In the genomic region with DNA sequence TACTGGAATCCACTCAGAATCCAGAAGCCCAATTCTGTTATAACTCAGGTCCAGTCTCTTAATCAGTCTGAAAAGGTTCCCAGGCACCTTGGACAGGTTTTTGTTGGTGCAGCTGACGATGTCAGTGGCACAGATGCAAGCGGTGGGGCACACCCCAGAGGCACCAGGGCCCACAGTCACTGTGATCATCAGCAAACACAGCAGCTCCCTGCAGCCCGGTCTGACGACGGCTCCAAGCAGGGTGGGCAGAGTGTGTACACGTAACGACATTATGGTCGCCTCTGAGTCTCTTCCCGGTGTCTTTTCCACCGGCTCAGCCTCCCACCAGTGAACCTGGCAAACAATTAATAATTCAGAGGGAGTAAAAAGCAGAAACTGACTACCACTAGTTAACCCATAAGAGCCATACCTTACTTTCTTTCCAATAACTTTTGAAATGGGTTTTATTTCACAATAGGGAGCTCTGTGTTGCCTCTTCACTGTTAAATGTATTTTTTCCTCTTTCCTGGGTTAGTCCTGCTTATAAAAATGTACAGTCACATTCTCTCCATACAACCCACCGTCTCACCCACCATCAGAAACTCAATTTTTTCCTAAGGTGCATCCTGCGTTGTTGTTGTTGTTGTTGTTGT, we compare ENCODE assay signal across 8 cellular contexts. TPM values are rescaled to one million over a fixed set of nuclear protein-coding genes. Genes with fewer than 3 reads are reported as not detected.
DNase-seq lines count a peak whose midpoint lies in the region; ATAC-seq, FAIRE-seq and TF ChIP-seq lines count a peak whose summit lies in the region.

No MANE protein-coding gene starts in this region.

- 2 to 5% (median 3%) methylated on average over 12 of the region's 12 CpGs for WGBS in small intestine, 3 donors

- peaks cover 69% of the 10 kb centered on the region for H3K4me1 Mint-ChIP-seq in activated naive CD8-positive, alpha-beta T cell treated with anti-CD3 and anti-CD28 coated beads for 36 hours

- H3K9me3 ChIP-seq in ES-I3 (ENCODE audit: control insufficient read depth, insufficient read depth, low read length) (no peaks in the 10 kb centered on the region), OCI-LY3 (ENCODE audit: insufficient read depth, low read length) (no peaks in the 10 kb centered on the region), iPS-15b (ENCODE audit: control insufficient read depth, insufficient read depth, low read length) (no peaks in the 10 kb centered on the region), small intestine (ENCODE audit: control insufficient read depth, low read depth) (no peaks in the 10 kb centered on the region)

- no peak for FAIRE-seq in small intestine (lab: Jason Lieb, UNC)

- H3K36me3 ChIP-seq in ES-I3 (ENCODE audit: insufficient read depth, low read length): no peaks in the 10 kb centered on the region
- H3K36me3 ChIP-seq in OCI-LY3 (replicated peaks; ENCODE audit: low read depth, low read length): peaks cover 29% of the 10 kb centered on the region
- H3K36me3 ChIP-seq in iPS-15b (ENCODE audit: control insufficient read depth, insufficient read depth, low read length): no peaks in the 10 kb centered on the region
- no peaks in the 10 kb centered on the region for H3K36me3 ChIP-seq in small intestine (ENCODE audit: control insufficient read depth in 2 of 2, insufficient read depth in 2 of 2, low read length in 2 of 2)

- H3K27me3 ChIP-seq in OCI-LY3 (ENCODE audit: low read depth, low read length): no peaks in the 10 kb centered on the region
- peaks cover 38% of the 10 kb centered on the region for H3K27me3 ChIP-seq in iPS-15b (ENCODE audit: control insufficient read depth, insufficient read depth, low read length)
- H3K27me3 ChIP-seq in small intestine (ENCODE audit: control insufficient read depth in 2 of 2, insufficient read depth in 2 of 2, low read length in 2 of 2): no peaks in the 10 kb centered on the region

- no peak for TF ChIP-seq CTCF in OCI-LY3 (IDR thresholded peaks at IDR 0.05; ENCODE audit: low read depth, low read length)

- peak overlapping the region; percentile 48; the same call in 1 of the 2 replicates for H2AFZ ChIP-seq in OCI-LY3 (ENCODE audit: low read depth, low read length)

- peaks cover 37% of the 10 kb centered on the region for H3K79me2 ChIP-seq in OCI-LY3 (ENCODE audit: low read length)

- H3K27ac ChIP-seq in OCI-LY3 (ENCODE audit: low read length): peak overlapping the region; percentile 73
- H3K27ac ChIP-seq in small intestine (ENCODE audit: low read depth in 1 of 2, low read length in 1 of 2): peak overlapping the region in 1 of 2 donors; percentile 81

- H3K4me3 Mint-ChIP-seq in activated naive CD8-positive, alpha-beta T cell treated with anti-CD3 and anti-CD28 coated beads for 36 hours: peak overlapping the region; percentile 94

- H3K27ac Mint-ChIP-seq in activated naive CD8-positive, alpha-beta T cell treated with anti-CD3 and anti-CD28 coated beads for 36 hours: peak overlapping the region; percentile 98

- H4K20me1 ChIP-seq in OCI-LY3 (ENCODE audit: insufficient read depth, low read length): no peaks in the 10 kb centered on the region

- peaks cover 10% of the 10 kb centered on the region for H3K4me1 ChIP-seq in ES-I3 (ENCODE audit: insufficient read depth, low read length)
- H3K4me1 ChIP-seq in OCI-LY3 (ENCODE audit: low read length): peaks cover 40% of the 10 kb centered on the region
- H3K4me1 ChIP-seq in iPS-15b (ENCODE audit: control insufficient read depth, insufficient read depth, low read length): no peaks in the 10 kb centered on the region
- peaks cover 0 to 3% of the 10 kb centered on the region in 2 donors for H3K4me1 ChIP-seq in small intestine (ENCODE audit: control insufficient read depth in 2 of 2, insufficient read depth in 1 of 2, low read depth in 1 of 2, low read length in 1 of 2)

- DNase-seq in activated naive CD8-positive, alpha-beta T cell treated with anti-CD3 and anti-CD28 coated beads for 36 hours: peak; percentile 48
- peak; percentile 13 for DNase-seq in small intestine

- H3K4me3 ChIP-seq in OCI-LY3 (ENCODE audit: low read length) (peak overlapping the region; percentile 88), iPS-15b (ENCODE audit: low read depth, low read length) (peak overlapping the region; percentile 84), small intestine (ENCODE audit: low read depth in 1 of 2, low read length in 2 of 2) (peak overlapping the region; percentile 77 to 79)

- no peaks in the 10 kb centered on the region for H3K9me3 Mint-ChIP-seq in activated naive CD8-positive, alpha-beta T cell treated with anti-CD3 and anti-CD28 coated beads for 36 hours

- ATAC-seq in GM19463 (IDR thresholded peaks at IDR 0.05; ENCODE audit: unreplicated experiment) (no peak), HG02852 (IDR thresholded peaks at IDR 0.05; ENCODE audit: unreplicated experiment) (no peak), GM21717 (IDR thresholded peaks at IDR 0.05; ENCODE audit: unreplicated experiment) (no peak)

- peak overlapping the region; percentile 86 for H3K4me2 ChIP-seq in OCI-LY3 (ENCODE audit: low read length)

- H3K36me3 Mint-ChIP-seq in activated naive CD8-positive, alpha-beta T cell treated with anti-CD3 and anti-CD28 coated beads for 36 hours: peaks cover 47% of the 10 kb centered on the region

- H3K9ac ChIP-seq in ES-I3 (ENCODE audit: low read depth, low read length) (peak overlapping the region; percentile 63), OCI-LY3 (ENCODE audit: low read length) (peak overlapping the region; percentile 94), iPS-15b (ENCODE audit: low read depth, low read length) (no peak overlapping the region)

- no peaks in the 10 kb centered on the region for H3K27me3 Mint-ChIP-seq in activated naive CD8-positive, alpha-beta T cell treated with anti-CD3 and anti-CD28 coated beads for 36 hours

RNA-seq across cellular contexts. Expression of a gene that starts 0.6 kb away (rescaled TPM):
- total RNA-seq in activated naive CD8-positive, alpha-beta T cell treated with anti-CD3 and anti-CD28 coated beads for 36 hours: 100 to 1,000 TPM; 117 TPM
- 1 to 10 TPM in 2 of 3 donors, not detected in 1; 1.4 to 1.6 TPM for polyA plus RNA-seq in small intestine

RNA-seq across cellular contexts. Expression of a gene that starts 0.9 kb away (rescaled TPM):
- total RNA-seq in activated naive CD8-positive, alpha-beta T cell treated with anti-CD3 and anti-CD28 coated beads for 36 hours: 10 to 100 TPM; 19.0 to 20.6 TPM
- polyA plus RNA-seq in small intestine: 1 to 10 TPM in 1 of 3 donors, under 1 TPM in 2; 0.22 to 7.8 (median 0.54) TPM
